In the genomic region with DNA sequence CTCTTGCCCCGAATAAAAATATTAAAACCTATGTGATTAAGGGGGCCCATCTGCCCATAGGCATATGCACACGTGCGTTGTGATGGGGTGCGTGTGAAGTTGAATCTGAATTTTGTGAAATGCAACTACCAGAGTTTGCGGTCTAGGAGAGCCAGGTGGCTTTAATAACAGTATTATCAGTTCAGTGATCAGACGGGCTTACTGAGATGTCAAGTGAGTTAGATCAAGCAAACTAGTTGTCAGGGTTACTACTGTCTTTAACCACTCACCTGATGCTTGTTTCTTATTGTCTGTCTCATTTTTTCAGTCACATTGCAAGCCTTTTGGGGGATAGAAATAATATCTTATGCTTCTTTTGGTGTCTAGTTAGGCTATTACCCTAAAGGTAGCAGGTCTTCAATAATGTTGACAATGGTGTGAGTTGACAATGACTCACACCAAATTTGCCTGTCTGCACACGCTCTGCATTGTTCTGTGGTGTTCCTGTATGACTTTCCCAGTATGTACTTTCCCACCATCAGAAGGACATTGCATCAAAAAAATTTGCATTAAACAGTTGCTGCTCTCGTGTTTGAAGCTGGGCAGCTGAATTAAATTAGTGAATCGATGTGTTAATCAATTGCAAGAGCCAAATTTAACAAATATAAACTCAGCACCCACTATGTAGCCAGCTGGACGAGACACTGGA, we compare ENCODE assay signal across 1 cellular context.
TF ChIP-seq lines count a peak whose summit lies in the region.

No MANE protein-coding gene starts in this region.

TF ChIP-seq in GM23338, 12 proteins besides CTCF, POLR2A, EP300 and RAD21 (continued from another document):
- TF ChIP-seq, protein P1, sequence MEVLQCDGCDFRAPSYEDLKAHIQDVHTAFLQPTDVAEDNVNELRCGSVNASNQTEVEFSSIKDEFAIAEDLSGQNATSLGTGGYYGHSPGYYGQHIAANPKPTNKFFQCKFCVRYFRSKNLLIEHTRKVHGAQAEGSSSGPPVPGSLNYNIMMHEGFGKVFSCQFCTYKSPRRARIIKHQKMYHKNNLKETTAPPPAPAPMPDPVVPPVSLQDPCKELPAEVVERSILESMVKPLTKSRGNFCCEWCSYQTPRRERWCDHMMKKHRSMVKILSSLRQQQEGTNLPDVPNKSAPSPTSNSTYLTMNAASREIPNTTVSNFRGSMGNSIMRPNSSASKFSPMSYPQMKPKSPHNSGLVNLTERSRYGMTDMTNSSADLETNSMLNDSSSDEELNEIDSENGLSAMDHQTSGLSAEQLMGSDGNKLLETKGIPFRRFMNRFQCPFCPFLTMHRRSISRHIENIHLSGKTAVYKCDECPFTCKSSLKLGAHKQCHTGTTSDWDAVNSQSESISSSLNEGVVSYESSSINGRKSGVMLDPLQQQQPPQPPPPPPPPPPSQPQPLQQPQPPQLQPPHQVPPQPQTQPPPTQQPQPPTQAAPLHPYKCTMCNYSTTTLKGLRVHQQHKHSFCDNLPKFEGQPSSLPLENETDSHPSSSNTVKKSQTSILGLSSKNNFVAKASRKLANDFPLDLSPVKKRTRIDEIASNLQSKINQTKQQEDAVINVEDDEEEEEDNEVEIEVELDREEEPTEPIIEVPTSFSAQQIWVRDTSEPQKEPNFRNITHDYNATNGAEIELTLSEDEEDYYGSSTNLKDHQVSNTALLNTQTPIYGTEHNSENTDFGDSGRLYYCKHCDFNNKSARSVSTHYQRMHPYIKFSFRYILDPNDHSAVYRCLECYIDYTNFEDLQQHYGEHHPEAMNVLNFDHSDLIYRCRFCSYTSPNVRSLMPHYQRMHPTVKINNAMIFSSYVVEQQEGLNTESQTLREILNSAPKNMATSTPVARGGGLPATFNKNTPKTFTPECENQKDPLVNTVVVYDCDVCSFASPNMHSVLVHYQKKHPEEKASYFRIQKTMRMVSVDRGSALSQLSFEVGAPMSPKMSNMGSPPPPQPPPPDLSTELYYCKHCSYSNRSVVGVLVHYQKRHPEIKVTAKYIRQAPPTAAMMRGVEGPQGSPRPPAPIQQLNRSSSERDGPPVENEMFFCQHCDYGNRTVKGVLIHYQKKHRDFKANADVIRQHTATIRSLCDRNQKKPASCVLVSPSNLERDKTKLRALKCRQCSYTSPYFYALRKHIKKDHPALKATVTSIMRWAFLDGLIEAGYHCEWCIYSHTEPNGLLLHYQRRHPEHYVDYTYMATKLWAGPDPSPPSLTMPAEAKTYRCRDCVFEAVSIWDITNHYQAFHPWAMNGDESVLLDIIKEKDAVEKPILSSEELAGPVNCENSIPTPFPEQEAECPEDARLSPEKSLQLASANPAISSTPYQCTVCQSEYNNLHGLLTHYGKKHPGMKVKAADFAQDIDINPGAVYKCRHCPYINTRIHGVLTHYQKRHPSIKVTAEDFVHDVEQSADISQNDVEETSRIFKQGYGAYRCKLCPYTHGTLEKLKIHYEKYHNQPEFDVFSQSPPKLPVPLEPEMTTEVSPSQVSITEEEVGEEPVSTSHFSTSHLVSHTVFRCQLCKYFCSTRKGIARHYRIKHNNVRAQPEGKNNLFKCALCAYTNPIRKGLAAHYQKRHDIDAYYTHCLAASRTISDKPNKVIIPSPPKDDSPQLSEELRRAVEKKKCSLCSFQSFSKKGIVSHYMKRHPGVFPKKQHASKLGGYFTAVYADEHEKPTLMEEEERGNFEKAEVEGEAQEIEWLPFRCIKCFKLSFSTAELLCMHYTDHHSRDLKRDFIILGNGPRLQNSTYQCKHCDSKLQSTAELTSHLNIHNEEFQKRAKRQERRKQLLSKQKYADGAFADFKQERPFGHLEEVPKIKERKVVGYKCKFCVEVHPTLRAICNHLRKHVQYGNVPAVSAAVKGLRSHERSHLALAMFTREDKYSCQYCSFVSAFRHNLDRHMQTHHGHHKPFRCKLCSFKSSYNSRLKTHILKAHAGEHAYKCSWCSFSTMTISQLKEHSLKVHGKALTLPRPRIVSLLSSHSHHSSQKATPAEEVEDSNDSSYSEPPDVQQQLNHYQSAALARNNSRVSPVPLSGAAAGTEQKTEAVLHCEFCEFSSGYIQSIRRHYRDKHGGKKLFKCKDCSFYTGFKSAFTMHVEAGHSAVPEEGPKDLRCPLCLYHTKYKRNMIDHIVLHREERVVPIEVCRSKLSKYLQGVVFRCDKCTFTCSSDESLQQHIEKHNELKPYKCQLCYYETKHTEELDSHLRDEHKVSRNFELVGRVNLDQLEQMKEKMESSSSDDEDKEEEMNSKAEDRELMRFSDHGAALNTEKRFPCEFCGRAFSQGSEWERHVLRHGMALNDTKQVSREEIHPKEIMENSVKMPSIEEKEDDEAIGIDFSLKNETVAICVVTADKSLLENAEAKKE (CRISPR knock-in tag; IDR thresholded peaks at IDR 0.05), result no peak
- TF ChIP-seq ETS1 (IDR thresholded peaks at IDR 0.05) (no peak), ZNF114 (CRISPR knock-in tag; IDR thresholded peaks at IDR 0.05) (no peak), CREB1 (CRISPR knock-in tag; IDR thresholded peaks at IDR 0.05; ENCODE audit: low read depth) (no peak), ZNF331 (CRISPR knock-in tag; IDR thresholded peaks at IDR 0.05; ENCODE audit: low read depth) (no peak), REST (IDR thresholded peaks at IDR 0.05; ENCODE audit: unreplicated experiment) (no peak), EZH2phosphoT487 (IDR thresholded peaks at IDR 0.05; ENCODE audit: unreplicated experiment) (no peak)
